Comparison of ENCODE assay signal across 18 cellular contexts in genomic region chr3:118267588-118267987, GRCh38.
"Had no signal": no experiment of that assay in that cellular context is flagged by ENCODE, and none has a peak within 500 bp of the region (broad histone marks: within the 10 kb centered on the region; RNA-seq: fewer than 3 reads in every experiment).

No MANE protein-coding gene starts in this region.

- DNase-seq: effector memory CD4-positive, alpha-beta T cell; gastrocnemius medialis; islet precursor cell; midbrain; naive B cell; psoas muscle; retina; right lobe of liver; spleen; stimulated activated CD4-positive, alpha-beta T cell treated with anti-CD3 and anti-CD28 coated beads, Interleukin-15, amount 100 ng/mL, for 24 hours; stimulated activated CD4-positive, alpha-beta T cell treated with anti-CD3 and anti-CD28 coated beads, Interleukin-1b, Interleukin-23, amount 100 ng/mL, for 48 hours; stimulated activated CD4-positive, alpha-beta T cell treated with anti-CD3 and anti-CD28 coated beads, Interleukin-4, amount 100 ng/mL, for 24 hours; upper lobe of right lung had no signal

- H3K4me3 ChIP-seq: gastrocnemius medialis, psoas muscle, right lobe of liver, spleen, tibial nerve, upper lobe of right lung, vagina had no signal

- H3K4me1 ChIP-seq: gastrocnemius medialis, psoas muscle, right lobe of liver, spleen, tibial nerve, upper lobe of right lung, vagina had no signal

- H3K9me3 ChIP-seq: gastrocnemius medialis, neutrophil, psoas muscle, right lobe of liver, upper lobe of right lung, vagina had no signal

- ATAC-seq: gastrocnemius medialis; left lobe of liver; psoas muscle; right lobe of liver; stimulated activated memory B cell treated with anti-CD40 and anti-IgM and Interleukin-4, amounts not matched to agents 10 μg/mL and 1 μg/mL and 100 μg/mL, for 72 hours; upper lobe of right lung had no signal

- H3K27ac ChIP-seq: gastrocnemius medialis, neutrophil, psoas muscle, right lobe of liver, spleen, tibial nerve, upper lobe of right lung, vagina had no signal

- H3K36me3 ChIP-seq: gastrocnemius medialis, neutrophil, right lobe of liver, spleen, tibial nerve, upper lobe of right lung, vagina had no signal

- H3K27me3 ChIP-seq: gastrocnemius medialis, neutrophil, right lobe of liver, spleen, tibial nerve, upper lobe of right lung, vagina had no signal
